In genomic region chr7:1769286-1770200, GRCh38 we compare ENCODE assay signal across 18 cellular contexts.
"Had no signal": no experiment of that assay in that cellular context is flagged by ENCODE, and none has a peak within 500 bp of the region (broad histone marks: within the 10 kb centered on the region; RNA-seq: fewer than 3 reads in every experiment).

No MANE protein-coding gene starts in this region.

- DNase-seq: effector CD4-positive, alpha-beta T cell; foreskin keratinocyte; left colon; left ventricle myocardium superior; naive thymus-derived CD4-positive, alpha-beta T cell; nephron progenitor cell; posterior cingulate gyrus; sigmoid colon; stimulated activated CD4-positive, alpha-beta T cell treated with anti-CD3 and anti-CD28 coated beads, Interleukin-2, amount 100 ng/mL, for 24 hours; stimulated activated CD4-positive, alpha-beta T cell treated with anti-CD3 and anti-CD28 coated beads, Interleukin-4, amount 100 ng/mL, for 4 hours; stimulated activated naive B cell treated with anti-CD40 and anti-IgM and Interleukin-4, amounts not matched to agents 10 μg/mL and 1 μg/mL and 100 μg/mL, for 72 hours; tibial artery; upper lobe of right lung had no signal

- H3K27ac Mint-ChIP-seq: endodermal cell; nephron progenitor cell; stimulated activated naive B cell treated with anti-CD40 and anti-IgM and Interleukin-4, amounts not matched to agents 10 μg/mL and 1 μg/mL and 100 μg/mL, for 72 hours had no signal

- H3K9me3 ChIP-seq: sigmoid colon, upper lobe of right lung had no signal

- H3K4me1 Mint-ChIP-seq: endodermal cell; naive thymus-derived CD4-positive, alpha-beta T cell; nephron progenitor cell; stimulated activated naive B cell treated with anti-CD40 and anti-IgM and Interleukin-4, amounts not matched to agents 10 μg/mL and 1 μg/mL and 100 μg/mL, for 72 hours had no signal

- H3K27ac ChIP-seq: coronary artery, foreskin keratinocyte, neutrophil, right atrium auricular region, sigmoid colon, skin epidermis, tibial artery, upper lobe of right lung had no signal

- H3K27me3 ChIP-seq: foreskin keratinocyte, neutrophil, right atrium auricular region, upper lobe of right lung had no signal

- H3K4me1 ChIP-seq: foreskin keratinocyte, right atrium auricular region, sigmoid colon, tibial artery, upper lobe of right lung had no signal

- ATAC-seq: foreskin keratinocyte; left colon; left ventricle myocardium superior; naive thymus-derived CD4-positive, alpha-beta T cell; stimulated activated naive B cell treated with anti-CD40 and anti-IgM and Interleukin-4, amounts not matched to agents 10 μg/mL and 1 μg/mL and 100 μg/mL, for 72 hours; upper lobe of right lung had no signal

- H3K4me3 Mint-ChIP-seq: endodermal cell; naive thymus-derived CD4-positive, alpha-beta T cell; nephron progenitor cell; stimulated activated naive B cell treated with anti-CD40 and anti-IgM and Interleukin-4, amounts not matched to agents 10 μg/mL and 1 μg/mL and 100 μg/mL, for 72 hours had no signal

- H3K36me3 ChIP-seq: neutrophil, right atrium auricular region, sigmoid colon, tibial artery, upper lobe of right lung had no signal

- H3K4me3 ChIP-seq: coronary artery, right atrium auricular region, sigmoid colon, skin epidermis, tibial artery, upper lobe of right lung had no signal
